ENCODE assay signal across 8 cellular contexts in the genomic region with DNA sequence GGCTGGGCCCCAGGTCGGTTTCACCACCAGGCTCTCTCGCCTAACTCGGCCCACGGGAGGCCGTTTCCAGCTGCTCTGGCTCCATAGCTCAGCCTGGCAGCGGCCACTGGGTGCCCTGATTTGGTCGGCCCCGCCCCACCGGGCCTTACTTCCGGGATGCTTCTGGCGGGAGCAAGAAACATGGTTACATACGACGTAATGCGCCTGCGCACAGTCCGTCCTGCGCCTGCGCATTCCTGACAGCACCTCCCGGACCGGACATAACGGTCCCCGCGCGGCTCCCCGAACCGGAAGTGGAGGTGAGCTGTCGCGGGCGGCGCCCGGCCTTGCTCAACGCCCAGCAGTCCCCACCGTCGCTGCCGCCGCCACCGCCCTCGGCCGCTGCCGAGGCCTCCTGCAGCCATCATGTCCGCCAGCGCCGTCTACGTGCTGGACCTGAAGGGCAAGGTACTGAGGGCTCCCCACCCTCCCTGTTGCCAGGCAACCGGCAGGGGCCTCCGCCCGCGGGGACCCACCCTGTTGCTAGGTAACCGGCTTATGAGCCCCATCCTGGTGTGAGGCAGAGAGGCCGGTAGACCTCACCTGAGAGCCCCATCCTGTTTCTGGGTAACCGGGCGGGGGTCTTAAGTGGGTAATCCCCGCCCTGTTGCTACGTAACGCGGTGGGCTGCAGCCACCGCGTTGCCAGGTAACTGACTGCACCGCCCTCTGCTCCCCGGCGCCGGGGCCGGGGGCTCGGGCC. TPM values are rescaled to one million over a fixed set of nuclear protein-coding genes. Genes with fewer than 3 reads are reported as not detected.
A peak's percentile ranks its signal among the peaks of the same experiment; 100 is the strongest.
DNase-seq lines count a peak whose midpoint lies in the region; ATAC-seq and TF ChIP-seq lines count a peak whose summit lies in the region.

AP1M1 (plus strand) TSS at position 290 of the 741 bp plus-strand sequence; CDS start at position 406, 116 bp downstream.

- peak within 1 kb of the TSS; percentile 83 for H3K27ac Mint-ChIP-seq in T-helper 17 cell

- H3K9me3 ChIP-seq in T-helper 17 cell (ENCODE audit: control insufficient read depth, low read length, poor library complexity, severe bottlenecking) (no peaks in the 10 kb centered on the region), right atrium auricular region (no peaks in the 10 kb centered on the region), uterus (no peaks in the 10 kb centered on the region)

- H3K36me3 Mint-ChIP-seq in T-helper 17 cell (ENCODE audit: low read depth), result peaks cover 8% of the 10 kb centered on the region

- peak; percentile 85 for ATAC-seq in HG02885 (IDR thresholded peaks at IDR 0.05; ENCODE audit: poor library complexity, unreplicated experiment)
- peak; percentile 90 for ATAC-seq in T-helper 17 cell

- TF ChIP-seq POLR2A in GM15510 (IDR thresholded peaks at IDR 0.05; ENCODE audit: borderline replicate concordance, extremely low read depth, insufficient read length), result peak; percentile 87
- TF ChIP-seq POLR2A in uterus (IDR thresholded peaks at IDR 0.05), result peak in 1 of 2 donors; percentile 52

- H3K27ac ChIP-seq in angular gyrus (ENCODE audit: low read depth, low read length), result peak within 1 kb of the TSS; percentile 90
- peak within 1 kb of the TSS; percentile 83 to 85 for H3K27ac ChIP-seq in right atrium auricular region
- H3K27ac ChIP-seq in uterus, result peak within 1 kb of the TSS; percentile 73 to 91

- intact Hi-C loops in uterus (cut with DNase I; ENCODE audit: low total_unique reads), result no loop called here

- H3K4me1 Mint-ChIP-seq in T-helper 17 cell, result peaks cover 32% of the 10 kb centered on the region

- H3K4me3 ChIP-seq in right atrium auricular region (peak within 1 kb of the TSS; percentile 90 to 92), uterus (peak within 1 kb of the TSS; percentile 78 to 95)

- DNase-seq in NCI-H1694 treated with DMSO at 0.1 percent for 48 hours (lab: John Stamatoyannopoulos, UW), result peak; percentile 86
- peak; percentile 96 to 97 (median 97) for DNase-seq in T-helper 17 cell
- peak; percentile 98 for DNase-seq in right atrium auricular region (ENCODE audit: low spot score)
- DNase-seq in pulmonary artery endothelial cell (ENCODE audit: low read depth, low spot score), result peak; percentile 85
- peak; percentile 97 to 99 for DNase-seq in uterus

- no peaks in the 10 kb centered on the region for H3K27me3 ChIP-seq in right atrium auricular region
- no peaks in the 10 kb centered on the region for H3K27me3 ChIP-seq in uterus

- H3K27me3 Mint-ChIP-seq in T-helper 17 cell, result no peaks in the 10 kb centered on the region

- peak within 1 kb of the TSS; percentile 78 for H3K4me3 Mint-ChIP-seq in T-helper 17 cell

- TF ChIP-seq CTCF in right atrium auricular region (IDR thresholded peaks at IDR 0.05) (no peak), uterus (IDR thresholded peaks at IDR 0.05) (peak in 1 of 4 experiments; percentile 7)

- H3K4me1 ChIP-seq in right atrium auricular region (peaks cover 0 to 28% of the 10 kb centered on the region in 2 donors), uterus (peaks cover 11 to 12% of the 10 kb centered on the region in 2 donors)

- peaks cover 12% of the 10 kb centered on the region for H3K36me3 ChIP-seq in right atrium auricular region
- no peaks in the 10 kb centered on the region for H3K36me3 ChIP-seq in uterus

RNA-seq across cellular contexts. Expression of gene AP1M1, which starts in this region (rescaled TPM):
- 10 to 100 TPM; 91.8 to 98.5 TPM for total RNA-seq in T-helper 17 cell
- total RNA-seq in right atrium auricular region, result 10 to 100 TPM; 54.8 to 70.2 TPM
- 67.3 and 99.7 TPM in 2 replicates for total RNA-seq in pulmonary artery endothelial cell
- total RNA-seq in uterus, result 10 to 100 TPM; 21.2 to 80.9 (median 32.7) TPM

Comparison
In these comparisons a context has a peak if more than half of its experiments do, and no peak if none do; other contexts are left out.
1. Peak in every context shown above with its lines: DNase-seq, ATAC-seq, H3K4me3 ChIP-seq and H3K27ac ChIP-seq.